ENCODE assay signal across 15 cellular contexts in genomic region chr1:183739082-183739481, GRCh38.
DNase-seq lines count a peak whose midpoint lies in the region; ATAC-seq, FAIRE-seq and TF ChIP-seq lines count a peak whose summit lies in the region.
"Had no signal": no experiment of that assay in that cellular context is flagged by ENCODE, and none has a peak within 500 bp of the region (broad histone marks: within the 10 kb centered on the region; RNA-seq: fewer than 3 reads in every experiment).

No MANE protein-coding gene starts in this region.

- no peak for TF ChIP-seq POLR2A in IMR-90 (IDR thresholded peaks at IDR 0.05; ENCODE audit: low read depth, low read length)

- peak overlapping the region; percentile 44; the same call in 1 of the 2 replicates for H2AK5ac ChIP-seq in IMR-90 (ENCODE audit: low read depth, low read length)
- H2AK5ac ChIP-seq in trophoblast cell (ENCODE audit: low read length) = no peak overlapping the region

- H3K9ac ChIP-seq in IMR-90 (ENCODE audit: low read depth, low read length) (no peak overlapping the region), trophoblast cell (ENCODE audit: low read length) (no peak overlapping the region)

- no peak overlapping the region for H4K91ac ChIP-seq in IMR-90 (ENCODE audit: insufficient read depth, low read depth, low read length)
- H4K91ac ChIP-seq in trophoblast cell (ENCODE audit: low read depth, low read length) = no peak overlapping the region

- no peaks in the 10 kb centered on the region for H3K27me3 ChIP-seq in IMR-90 (ENCODE audit: control insufficient read depth, insufficient read depth, low read length)
- no peaks in the 10 kb centered on the region for H3K27me3 ChIP-seq in lower lobe of right lung (ENCODE audit: low read depth)
- no peaks in the 10 kb centered on the region for H3K27me3 ChIP-seq in trophoblast cell (ENCODE audit: insufficient read depth, low read length)

- peak overlapping the region; percentile 34; the same call in 1 of the 2 replicates for H3K4ac ChIP-seq in IMR-90 (ENCODE audit: low read depth, low read length)
- H3K4ac ChIP-seq in trophoblast cell (ENCODE audit: low read depth, low read length) = no peak overlapping the region

- H2BK15ac ChIP-seq in IMR-90 (ENCODE audit: low read depth, low read length) = no peak overlapping the region

- DNase-seq in activated CD8-positive, alpha-beta T cell treated with anti-CD3 and anti-CD28 coated beads for 36 hours = peak; percentile 1
- DNase-seq in activated CD8-positive, alpha-beta T cell treated with anti-CD3 and anti-CD28 coated beads, Interleukin-2, amount 10 ng/mL, durations not matched to agents 7 days and 5 days = no peak
- DNase-seq in IMR-90 (no peak), RPMI8226 (peak; percentile 24), lower lobe of right lung (no peak), trophoblast cell (no peak), urothelium cell line (ENCODE audit: low spot score) (no peak), middle frontal gyrus (ENCODE audit: extremely low spot score, low spot score) (no peak)
- DNase-seq: AML-193, Caco-2, NCI-H1417, NCI-H1930, NCI-H2171 treated with DMSO at 0.1 percent for 48 hours, OCI-M1 had no signal

- H2BK12ac ChIP-seq in trophoblast cell (ENCODE audit: low read length) = no peak overlapping the region

- ATAC-seq in activated CD8-positive, alpha-beta T cell treated with anti-CD3 and anti-CD28 coated beads for 36 hours = no peak
- ATAC-seq in activated CD8-positive, alpha-beta T cell treated with anti-CD3 and anti-CD28 coated beads, Interleukin-2, amount 10 ng/mL, durations not matched to agents 7 days and 5 days = no peak
- ATAC-seq in IMR-90 (ENCODE audit: low read depth) = no peak
- no peak for ATAC-seq in lower lobe of right lung

- TF ChIP-seq CTCF in activated CD8-positive, alpha-beta T cell treated with anti-CD3 and anti-CD28 coated beads for 36 hours (IDR thresholded peaks at IDR 0.05) = no peak
- no peak for TF ChIP-seq CTCF in IMR-90 (conservative IDR thresholded peaks at IDR 0.05; ENCODE audit: low read depth, low read length)
- no peak for TF ChIP-seq CTCF in lower lobe of right lung (IDR thresholded peaks at IDR 0.05)

- CTCF ChIA-PET in activated CD8-positive, alpha-beta T cell treated with anti-CD3 and anti-CD28 coated beads for 36 hours (lab: Charles Lee) = interaction anchor here (1.2 kb wide), 1 partner anchor 54 kb away, joined by 3 read pairs; no protein-coding TSS in a partner anchor
- CTCF ChIA-PET in activated CD8-positive, alpha-beta T cell treated with anti-CD3 and anti-CD28 coated beads, Interleukin-2, amount 10 ng/mL, durations not matched to agents 7 days and 5 days (lab: Charles Lee) = no interaction called here
- CTCF ChIA-PET in IMR-90 (lab: Yijun Ruan, JAX) = no interaction called here

- H3K4me2 ChIP-seq in IMR-90 (ENCODE audit: low read depth, low read length) (no peak overlapping the region), trophoblast cell (ENCODE audit: low read length) (no peak overlapping the region)

- POLR2A ChIA-PET in activated CD8-positive, alpha-beta T cell treated with anti-CD3 and anti-CD28 coated beads for 36 hours (lab: Charles Lee) = no interaction called here
- POLR2A ChIA-PET in activated CD8-positive, alpha-beta T cell treated with anti-CD3 and anti-CD28 coated beads, Interleukin-2, amount 10 ng/mL, durations not matched to agents 7 days and 5 days (lab: Charles Lee) = no interaction called here
- POLR2A ChIA-PET in IMR-90 (lab: Charles Lee; ENCODE audit: unreplicated experiment) = no interaction called here

- H3K4me1 ChIP-seq in IMR-90 (ENCODE audit: control insufficient read depth, insufficient read depth, low read length) (peaks cover 13% of the 10 kb centered on the region), lower lobe of right lung (peaks cover 11% of the 10 kb centered on the region), trophoblast cell (ENCODE audit: control insufficient read depth in 1 of 2, insufficient read depth in 2 of 2, low read length in 2 of 2) (no peaks in the 10 kb centered on the region)

- no peaks in the 10 kb centered on the region for H3K9me3 Mint-ChIP-seq in activated CD8-positive, alpha-beta T cell treated with anti-CD3 and anti-CD28 coated beads for 36 hours
- no peaks in the 10 kb centered on the region for H3K9me3 Mint-ChIP-seq in activated CD8-positive, alpha-beta T cell treated with anti-CD3 and anti-CD28 coated beads, Interleukin-2, amount 10 ng/mL, durations not matched to agents 7 days and 5 days (ENCODE audit: insufficient read depth)

- H2BK120ac ChIP-seq in IMR-90 (ENCODE audit: low read depth, low read length) (no peak overlapping the region), trophoblast cell (ENCODE audit: insufficient read depth, low read length, poor library complexity) (no peak overlapping the region)

- no peak overlapping the region for H4K8ac ChIP-seq in IMR-90 (ENCODE audit: low read depth in 2 of 2, low read length in 2 of 2)
- no peak overlapping the region for H4K8ac ChIP-seq in trophoblast cell (ENCODE audit: low read depth, low read length)

- H3K36me3 ChIP-seq in IMR-90 (ENCODE audit: control insufficient read depth, insufficient read depth, low read length) (no peaks in the 10 kb centered on the region), lower lobe of right lung (no peaks in the 10 kb centered on the region), trophoblast cell (ENCODE audit: control insufficient read depth in 1 of 2, insufficient read depth in 2 of 2, low read length in 2 of 2) (no peaks in the 10 kb centered on the region)

- no peak for TF ChIP-seq RAD21 in IMR-90 (IDR thresholded peaks at IDR 0.05; ENCODE audit: low read length)

- no peaks in the 10 kb centered on the region for H3K79me2 ChIP-seq in trophoblast cell (ENCODE audit: control insufficient read depth, insufficient read depth, low read length, poor library complexity)

- no peak overlapping the region for H3K27ac Mint-ChIP-seq in activated CD8-positive, alpha-beta T cell treated with anti-CD3 and anti-CD28 coated beads for 36 hours
- no peak overlapping the region for H3K27ac Mint-ChIP-seq in activated CD8-positive, alpha-beta T cell treated with anti-CD3 and anti-CD28 coated beads, Interleukin-2, amount 10 ng/mL, durations not matched to agents 7 days and 5 days

- H3K9me3 ChIP-seq in IMR-90 (ENCODE audit: control insufficient read depth, insufficient read depth, low read length) = peaks cover 3% of the 10 kb centered on the region; the same call in 1 of the 2 replicates
- H3K9me3 ChIP-seq in lower lobe of right lung = peaks cover 9% of the 10 kb centered on the region
- H3K9me3 ChIP-seq in trophoblast cell (ENCODE audit: insufficient read depth, low read depth, low read length) = no peaks in the 10 kb centered on the region
- H3K9me3 ChIP-seq: Caco-2 had no signal

- H4K12ac ChIP-seq in trophoblast cell (ENCODE audit: low read depth, low read length) = no peak overlapping the region

- no peak overlapping the region for H3K56ac ChIP-seq in IMR-90 (ENCODE audit: extremely low read depth, insufficient read depth, low read length)

- H3K79me1 ChIP-seq in IMR-90 (ENCODE audit: low read depth in 1 of 2, low read length in 2 of 2) = peaks cover 0 to 4% of the 10 kb centered on the region in 2 experiments; a peak in 2 of 4 replicates
- H3K79me1 ChIP-seq in trophoblast cell (ENCODE audit: low read length) = no peaks in the 10 kb centered on the region

- H3K18ac ChIP-seq in IMR-90 (ENCODE audit: low read depth, low read length) = no peak overlapping the region
- no peak overlapping the region for H3K18ac ChIP-seq in trophoblast cell (ENCODE audit: low read length)

- in situ Hi-C loops in IMR-90 (cut with MboI; ENCODE audit: low sequenced_read_pairs) = no loop called here

- no peak overlapping the region; the same call in 1 of the 2 replicates for H2BK20ac ChIP-seq in IMR-90 (ENCODE audit: low read depth, low read length)

- no peak overlapping the region for H4K5ac ChIP-seq in IMR-90 (ENCODE audit: low read depth, low read length)

- no peaks in the 10 kb centered on the region for H3K4me1 Mint-ChIP-seq in activated CD8-positive, alpha-beta T cell treated with anti-CD3 and anti-CD28 coated beads for 36 hours (ENCODE audit: low read depth)
- no peaks in the 10 kb centered on the region for H3K4me1 Mint-ChIP-seq in activated CD8-positive, alpha-beta T cell treated with anti-CD3 and anti-CD28 coated beads, Interleukin-2, amount 10 ng/mL, durations not matched to agents 7 days and 5 days (ENCODE audit: low read depth)

- no peak overlapping the region for H3K4me3 Mint-ChIP-seq in activated CD8-positive, alpha-beta T cell treated with anti-CD3 and anti-CD28 coated beads for 36 hours
- H3K4me3 Mint-ChIP-seq in activated CD8-positive, alpha-beta T cell treated with anti-CD3 and anti-CD28 coated beads, Interleukin-2, amount 10 ng/mL, durations not matched to agents 7 days and 5 days = no peak overlapping the region

- no CpG with 5 or more reads among the region's 2 CpGs for WGBS in IMR-90 (ENCODE audit: extremely low coverage in 2 of 2, insufficient read length in 1 of 2), 2 experiments
- WGBS in trophoblast cell (ENCODE audit: extremely low coverage, insufficient coverage, insufficient read length) = no CpG with 5 or more reads among the region's 2 CpGs

- no peaks in the 10 kb centered on the region for H4K20me1 ChIP-seq in IMR-90 (ENCODE audit: insufficient read depth, low read length)

- dilution Hi-C loops in IMR-90 (cut with HindIII; ENCODE audit: low sequenced_read_pairs, unreplicated experiment) = no loop called here

- H3K23ac ChIP-seq in IMR-90 (ENCODE audit: low read depth, low read length) (no peak overlapping the region), trophoblast cell (ENCODE audit: low read length) (no peak overlapping the region)

- H2AK9ac ChIP-seq in IMR-90 (replicated peaks; ENCODE audit: low read depth, low read length, poor library complexity) = no peak overlapping the region

- intact Hi-C loops in activated CD8-positive, alpha-beta T cell treated with anti-CD3 and anti-CD28 coated beads for 36 hours (cut with micrococcal nuclease) = no loop called here
- intact Hi-C loops in IMR-90 (cut with micrococcal nuclease) = no loop called here
- intact Hi-C loops in lower lobe of right lung (cut with DNase I) = no loop called here

- H3K27me3 Mint-ChIP-seq in activated CD8-positive, alpha-beta T cell treated with anti-CD3 and anti-CD28 coated beads for 36 hours = no peaks in the 10 kb centered on the region
- peaks cover 3% of the 10 kb centered on the region for H3K27me3 Mint-ChIP-seq in activated CD8-positive, alpha-beta T cell treated with anti-CD3 and anti-CD28 coated beads, Interleukin-2, amount 10 ng/mL, durations not matched to agents 7 days and 5 days (ENCODE audit: low read depth)

- peaks cover 7% of the 10 kb centered on the region for H3K9me1 ChIP-seq in IMR-90 (ENCODE audit: insufficient read depth, low read length)

- H3K14ac ChIP-seq in IMR-90 (replicated peaks; ENCODE audit: low read depth, low read length) (0 out of 2 replicates have a peak overlapping the region, but pooled peaks have one; percentile 23), trophoblast cell (ENCODE audit: low read length) (no peak overlapping the region)

- H3K4me3 ChIP-seq in IMR-90 (ENCODE audit: insufficient read depth, low read depth, low read length) (no peak overlapping the region), lower lobe of right lung (no peak overlapping the region), trophoblast cell (ENCODE audit: low read depth, low read length) (no peak overlapping the region)

- no peak for FAIRE-seq in urothelium cell line (lab: Jason Lieb, UNC)
- FAIRE-seq: GM19239 had no signal

- BruUV-seq in IMR-90 (replicated peaks; lab: Mats Ljungman, UMichigan) = no TSS peak

- H3K27ac ChIP-seq in IMR-90 (ENCODE audit: insufficient read depth, low read length) (no peak overlapping the region), lower lobe of right lung (peak overlapping the region; percentile 37), trophoblast cell (ENCODE audit: low read depth, low read length) (no peak overlapping the region)

- H2AFZ ChIP-seq in IMR-90 (replicated peaks; ENCODE audit: low read length, poor library complexity) (no peak overlapping the region), trophoblast cell (ENCODE audit: insufficient read depth, low read length, poor library complexity) (no peak overlapping the region)

- H3K36me3 Mint-ChIP-seq in activated CD8-positive, alpha-beta T cell treated with anti-CD3 and anti-CD28 coated beads for 36 hours (ENCODE audit: low read depth) = peaks cover 2% of the 10 kb centered on the region
- H3K36me3 Mint-ChIP-seq in activated CD8-positive, alpha-beta T cell treated with anti-CD3 and anti-CD28 coated beads, Interleukin-2, amount 10 ng/mL, durations not matched to agents 7 days and 5 days (ENCODE audit: low read depth) = no peaks in the 10 kb centered on the region

- H2BK5ac ChIP-seq in IMR-90 (ENCODE audit: low read depth, low read length, poor library complexity, severe bottlenecking) (no peak overlapping the region), trophoblast cell (ENCODE audit: low read depth, low read length, poor library complexity) (no peak overlapping the region)

Comparison
In these comparisons a context has a peak if more than half of its experiments do, and no peak if none do; other contexts are left out.
1. DNase-seq: peak in activated CD8-positive, alpha-beta T cell treated with anti-CD3 and anti-CD28 coated beads for 36 hours (single experiment) and RPMI8226 (single experiment); none in activated CD8-positive, alpha-beta T cell treated with anti-CD3 and anti-CD28 coated beads, Interleukin-2, amount 10 ng/mL, durations not matched to agents 7 days and 5 days (single experiment), IMR-90 (single experiment), lower lobe of right lung (single experiment), trophoblast cell (0 of 2), urothelium cell line (single experiment) and middle frontal gyrus (single experiment).